Comparison of ENCODE assay signal across 24 cellular contexts in the genomic region with DNA sequence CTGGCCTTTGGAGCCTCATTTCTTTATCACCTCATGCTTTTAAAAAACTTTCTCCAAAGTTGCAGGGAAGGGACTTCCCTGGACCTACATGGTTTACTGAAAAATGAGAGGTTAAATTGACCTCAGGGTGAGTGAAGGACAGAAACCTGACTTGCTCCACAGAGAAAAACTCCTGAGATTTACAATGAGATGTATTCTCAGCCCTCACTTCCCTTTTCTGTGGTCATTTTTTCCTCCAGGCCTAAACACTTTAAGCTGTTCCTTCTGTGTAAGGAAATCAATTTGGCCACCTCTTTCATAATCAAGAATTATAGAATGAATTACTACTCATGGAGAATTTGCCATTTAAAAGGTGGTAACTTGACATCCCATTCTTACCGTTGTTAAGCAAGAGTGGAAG.
"Had no signal": no experiment of that assay in that cellular context is flagged by ENCODE, and none has a peak within 500 bp of the region (broad histone marks: within the 10 kb centered on the region; RNA-seq: fewer than 3 reads in every experiment).

No MANE protein-coding gene starts in this region.

- DNase-seq: activated CD4-positive, alpha-beta T cell treated with anti-CD3 and anti-CD28 coated beads for 4 hours; activated CD8-positive, alpha-beta memory T cell treated with anti-CD3 and anti-CD28 coated beads, Interleukin-2, amount 50 U/mL, for 48 hours; activated CD8-positive, alpha-beta T cell treated with anti-CD3 and anti-CD28 coated beads, Interleukin-2, amount 10 ng/mL, durations not matched to agents 7 days and 5 days; activated T-cell treated with anti-CD3 and anti-CD28 coated beads, Interleukin-2, amount 50 U/mL, for 1 hour; aorta; caudate nucleus; MM.1S; NCI-H1105 treated with DMSO at 0.1 percent for 48 hours; NCI-H1436 treated with DMSO at 0.1 percent for 48 hours; NCI-H187; NCI-H2081; NCI-H510A treated with DMSO at 0.1 percent for 48 hours; NCI-H69; NK-92 treated with Interleukin-12 subunit alpha and Interleukin-12 subunit beta, amount 100 ng/mL, for 24 hours; PC-3; SHP77; T-helper 17 cell; T-helper 9 cell; WERI-Rb-1 had no signal

- H3K27me3 ChIP-seq: breast epithelium, SJSA1 had no signal

- H3K4me1 ChIP-seq: breast epithelium, SJSA1 had no signal

- H3K4me1 Mint-ChIP-seq: activated naive CD4-positive, alpha-beta T cell treated with anti-CD3 and anti-CD28 coated beads, Interleukin-2, amount 50 U/mL, for 24 hours; T-helper 17 cell had no signal

- H3K4me3 Mint-ChIP-seq: activated CD8-positive, alpha-beta T cell treated with anti-CD3 and anti-CD28 coated beads, Interleukin-2, amount 10 ng/mL, durations not matched to agents 7 days and 5 days; activated naive CD4-positive, alpha-beta T cell treated with anti-CD3 and anti-CD28 coated beads, Interleukin-2, amount 50 U/mL, for 24 hours; T-helper 17 cell had no signal

- H3K4me3 ChIP-seq: breast epithelium, SJSA1 had no signal

- H3K27ac ChIP-seq: breast epithelium, SJSA1, WERI-Rb-1 had no signal

- H3K36me3 Mint-ChIP-seq: activated naive CD4-positive, alpha-beta T cell treated with anti-CD3 and anti-CD28 coated beads, Interleukin-2, amount 50 U/mL, for 24 hours had no signal

- H3K36me3 ChIP-seq: breast epithelium, SJSA1, WERI-Rb-1 had no signal

- H3K27ac Mint-ChIP-seq: activated CD8-positive, alpha-beta T cell treated with anti-CD3 and anti-CD28 coated beads, Interleukin-2, amount 10 ng/mL, durations not matched to agents 7 days and 5 days; activated naive CD4-positive, alpha-beta T cell treated with anti-CD3 and anti-CD28 coated beads, Interleukin-2, amount 50 U/mL, for 24 hours; T-helper 17 cell had no signal

- H3K27me3 Mint-ChIP-seq: activated naive CD4-positive, alpha-beta T cell treated with anti-CD3 and anti-CD28 coated beads, Interleukin-2, amount 50 U/mL, for 24 hours; T-helper 17 cell had no signal

- FAIRE-seq: RCC 7860, TTC549 had no signal
